In genomic region chr5:123511648-123512605, GRCh38 we compare ENCODE assay signal across 8 cellular contexts.
DNase-seq lines count a peak whose midpoint lies in the region; ATAC-seq and TF ChIP-seq lines count a peak whose summit lies in the region.

Gene CSNK1G3, plus strand, starts transcription at chr5:123512177. Its CDS starts 33,487 bp downstream, at chr5:123545664.

- peak; percentile 97 for ATAC-seq in GM19023 (IDR thresholded peaks at IDR 0.05; ENCODE audit: unreplicated experiment)
- ATAC-seq in HG03280 (IDR thresholded peaks at IDR 0.05; ENCODE audit: unreplicated experiment), result peak; percentile 93
- ATAC-seq in activated CD4-positive, CD25-positive, alpha-beta regulatory T cell treated with anti-CD3 and anti-CD28 coated beads, Interleukin-2, amount 50 U/mL, for 24 hours, result peak; percentile 88 to 91

- H3K4me3 ChIP-seq in AG09309 (ENCODE audit: control insufficient read depth, low read depth, low read length), result peak within 1 kb of the TSS; percentile 74

- no peak for TF ChIP-seq CTCF in AG09309 (IDR thresholded peaks at IDR 0.05; ENCODE audit: control insufficient read depth, insufficient read depth, low read depth, low read length, missing control alignments)

- DNase-seq in AG09309 (ENCODE audit: low read depth), result peak; percentile 94
- DNase-seq in NCI-H446 treated with DMSO at 0.1 percent for 48 hours (lab: John Stamatoyannopoulos, UW), result peak; percentile 97
- DNase-seq in cerebellar cortex (ENCODE audit: low spot score), result peak; percentile 98
- DNase-seq in iris pigment epithelial cell (ENCODE audit: low read depth), result peak; percentile 98
- peak; percentile 84 to 90 for DNase-seq in stimulated activated CD4-positive, alpha-beta T cell treated with anti-CD3 and anti-CD28 coated beads, Interleukin-12 subunit alpha, Interleukin-12 subunit beta, amount 100 ng/mL, for 24 hours (ENCODE audit: low read depth in 2 of 2)

Comparison
In these comparisons a context has a peak if more than half of its experiments do, and no peak if none do; other contexts are left out.
1. Peak in every context shown above with its lines: DNase-seq, ATAC-seq and H3K4me3 ChIP-seq.